Comparison of ENCODE assay signal across 17 cellular contexts in the genomic region with DNA sequence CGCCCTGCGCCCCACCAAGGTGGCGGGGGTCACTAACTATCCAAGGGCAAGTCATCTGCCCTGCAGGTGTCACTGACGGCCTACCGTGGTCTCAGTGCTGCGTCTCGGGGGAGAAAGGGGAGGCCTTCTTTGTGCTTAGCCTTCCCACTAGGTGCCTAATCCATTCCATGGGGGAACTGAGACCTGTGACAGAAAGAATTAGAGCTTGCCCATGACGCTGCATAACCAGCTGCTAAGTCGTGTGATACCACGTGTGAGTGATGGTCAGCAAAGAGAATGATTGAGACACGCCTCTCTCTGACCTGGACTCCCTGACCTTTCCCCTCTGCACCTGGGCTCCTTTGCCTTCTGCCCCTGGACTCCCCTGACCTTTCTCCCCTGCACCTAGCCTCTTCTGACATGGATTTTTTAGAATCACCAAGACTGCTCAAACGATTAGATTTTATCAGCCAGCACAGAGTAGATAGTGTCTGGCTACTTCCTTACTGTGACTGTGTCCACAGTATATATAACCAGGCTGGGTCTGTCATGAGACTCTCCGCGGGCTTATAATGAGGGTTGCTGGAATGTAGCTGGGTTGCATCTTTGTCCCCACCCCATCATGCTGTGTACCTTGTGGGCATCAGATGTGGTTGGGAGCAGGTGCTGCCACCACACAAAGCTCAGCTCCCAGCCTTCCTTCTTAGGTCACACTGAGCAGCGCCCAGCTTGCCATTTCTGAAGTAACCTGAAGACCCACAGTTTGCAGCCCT.
DNase-seq lines count a peak whose midpoint lies in the region; ATAC-seq, FAIRE-seq and TF ChIP-seq lines count a peak whose summit lies in the region.
"Had no signal": no experiment of that assay in that cellular context is flagged by ENCODE, and none has a peak within 500 bp of the region (broad histone marks: within the 10 kb centered on the region; RNA-seq: fewer than 3 reads in every experiment).

No MANE protein-coding gene starts in this region.

- H3K36me3 Mint-ChIP-seq in Caco-2 (ENCODE audit: insufficient read depth, unreplicated experiment): peaks cover 29% of the 10 kb centered on the region
- H3K36me3 Mint-ChIP-seq in brain: peaks cover 41% of the 10 kb centered on the region
- peaks cover 30% of the 10 kb centered on the region for H3K36me3 Mint-ChIP-seq in nephron progenitor cell (ENCODE audit: low read depth)

- H3K79me2 ChIP-seq in KMS-11 (ENCODE audit: insufficient read depth, low read depth): no peaks in the 10 kb centered on the region

- no peak for ATAC-seq in pancreas
- no peak for ATAC-seq in GM18867 (IDR thresholded peaks at IDR 0.05; ENCODE audit: unreplicated experiment)
- ATAC-seq: heart left ventricle had no signal

- peaks cover 10% of the 10 kb centered on the region for H3K4me1 ChIP-seq in Caco-2
- H3K4me1 ChIP-seq in KMS-11 (ENCODE audit: low read depth, poor library complexity, severe bottlenecking): peaks cover 65% of the 10 kb centered on the region
- H3K4me1 ChIP-seq in pancreas: peaks cover 0 to 12% (median 10%) of the 10 kb centered on the region in 3 donors
- H3K4me1 ChIP-seq: BLaER1, HAP-1 had no signal

- H3K27me3 Mint-ChIP-seq in Caco-2 (ENCODE audit: insufficient read depth, unreplicated experiment) (no peaks in the 10 kb centered on the region), brain (no peaks in the 10 kb centered on the region), nephron progenitor cell (ENCODE audit: low read depth, poor library complexity) (peaks cover 3% of the 10 kb centered on the region)

- no peak overlapping the region for H3K4me3 ChIP-seq in Caco-2 (ENCODE audit: low read depth, low read length)
- no peak overlapping the region for H3K4me3 ChIP-seq in KMS-11 (IDR thresholded peaks at IDR 0.05; ENCODE audit: insufficient read depth, low read depth, low read length)
- no peak overlapping the region for H3K4me3 ChIP-seq in pancreas
- H3K4me3 ChIP-seq: BLaER1, HAP-1, heart left ventricle, PC-9 had no signal

- H3K4me3 Mint-ChIP-seq in Caco-2 (ENCODE audit: unreplicated experiment) (peak overlapping the region; percentile 20), brain (no peak overlapping the region), nephron progenitor cell (no peak overlapping the region)
- H3K4me3 Mint-ChIP-seq: mesothelial cell of epicardium had no signal

- H3K9ac ChIP-seq in KMS-11: no peak overlapping the region; the same call in 1 of the 2 replicates
- H3K9ac ChIP-seq: BLaER1 had no signal

- H3K9me3 Mint-ChIP-seq in Caco-2 (ENCODE audit: unreplicated experiment) (no peaks in the 10 kb centered on the region), brain (no peaks in the 10 kb centered on the region), nephron progenitor cell (no peaks in the 10 kb centered on the region)
- H3K9me3 Mint-ChIP-seq: mesothelial cell of epicardium had no signal

- no peaks in the 10 kb centered on the region for H3K9me3 ChIP-seq in Caco-2
- H3K9me3 ChIP-seq in pancreas: no peaks in the 10 kb centered on the region
- H3K9me3 ChIP-seq: BLaER1, HAP-1, heart left ventricle had no signal

- POLR2A ChIA-PET in Caco-2 (lab: Charles Lee): no interaction called here

- peak overlapping the region; percentile 19 for H3K4me2 ChIP-seq in KMS-11
- H3K4me2 ChIP-seq: BLaER1 had no signal

- H2AFZ ChIP-seq in KMS-11 (ENCODE audit: low read depth): no peak overlapping the region
- H2AFZ ChIP-seq: PC-9 had no signal

- H3K4me1 Mint-ChIP-seq in Caco-2 (ENCODE audit: low read depth, unreplicated experiment): peaks cover 12% of the 10 kb centered on the region
- H3K4me1 Mint-ChIP-seq in brain: peaks cover 50% of the 10 kb centered on the region
- peaks cover 49% of the 10 kb centered on the region for H3K4me1 Mint-ChIP-seq in nephron progenitor cell

- peaks cover 2% of the 10 kb centered on the region; the same call in 1 of the 2 replicates for H3K36me3 ChIP-seq in Caco-2 (ENCODE audit: control insufficient read depth, insufficient read depth, low read length)
- 0 out of 2 replicates have a peak, but pooled peaks cover 2% of the 10 kb centered on the region for H3K36me3 ChIP-seq in KMS-11 (ENCODE audit: insufficient read depth)
- peaks cover 0 to 15% (median 10%) of the 10 kb centered on the region in 3 donors for H3K36me3 ChIP-seq in pancreas

- FAIRE-seq in pancreas (lab: Jason Lieb, UNC): no peak
- FAIRE-seq: kidney had no signal

- H3K27ac ChIP-seq in KMS-11: peak overlapping the region; percentile 70
- no peak overlapping the region for H3K27ac ChIP-seq in pancreas
- H3K27ac ChIP-seq: BLaER1, heart left ventricle had no signal

- H3K27ac Mint-ChIP-seq in Caco-2 (ENCODE audit: unreplicated experiment) (peak overlapping the region; percentile 43), brain (peak overlapping the region in 4 of 5 experiments; percentile 53 to 66 (median 62)), nephron progenitor cell (peak overlapping the region; percentile 50)
- H3K27ac Mint-ChIP-seq: mesothelial cell of epicardium had no signal

- H4K20me1 ChIP-seq in KMS-11 (ENCODE audit: insufficient read depth): no peaks in the 10 kb centered on the region

- intact Hi-C loops in Caco-2 (cut with micrococcal nuclease; ENCODE audit: unreplicated experiment): loop anchor here (5.0 to 10.0 kb wide), 2 partner anchors 55 to 408 kb away; partner anchors contain the start of gene ARID1B
- intact Hi-C loops in pancreas (cut with DNase I): loop anchor here in 2 of 3 donors (5.0 to 10.0 kb wide), 2 partner anchors 148 to 150 kb away; no protein-coding TSS in a partner anchor

- no TSS peak for BruUV-seq in Caco-2 (replicated peaks; lab: Mats Ljungman, UMichigan)

- no peak for TF ChIP-seq CTCF in Caco-2 (IDR thresholded peaks at IDR 0.05; ENCODE audit: insufficient read depth in 1 of 2, low read depth in 1 of 2, low read length in 1 of 2, severe bottlenecking in 1 of 2, unreplicated experiment in 1 of 2)
- no peak for TF ChIP-seq CTCF in KMS-11 (conservative IDR thresholded peaks at IDR 0.05; ENCODE audit: low read depth, low read length)
- no peak for TF ChIP-seq CTCF in brain (conservative IDR thresholded peaks at IDR 0.05)
- TF ChIP-seq CTCF in nephron progenitor cell (IDR thresholded peaks at IDR 0.05): no peak
- TF ChIP-seq CTCF in pancreas (IDR thresholded peaks at IDR 0.05): no peak

- WGBS in pancreas, 2 donors: 81 to 82% methylated on average over 15 of the region's 15 CpGs

- CTCF ChIA-PET in Caco-2 (lab: Charles Lee): no interaction called here

- DNase-seq in Caco-2 (no peak), nephron progenitor cell (no peak), pancreas (no peak), SIG-M5 treated with dmso at 0.1 percent for 504 hours (lab: John Stamatoyannopoulos, UW; ENCODE audit: unreplicated experiment) (no peak)
- DNase-seq: activated effector memory CD4-positive, alpha-beta T cell treated with anti-CD3 and anti-CD28 coated beads, Interleukin-2, amount 50 U/mL, for 16 hours; heart left ventricle; kidney; NCI-H2081; NCI-H69; stimulated activated CD4-positive, alpha-beta T cell treated with anti-CD3 and anti-CD28 coated beads, Interleukin-4, amount 100 ng/mL, for 1 hour had no signal

- H3K27me3 ChIP-seq in Caco-2 (replicated peaks; ENCODE audit: control insufficient read depth, insufficient read depth, low read length) (no peaks in the 10 kb centered on the region), KMS-11 (ENCODE audit: insufficient read depth, low read depth) (no peaks in the 10 kb centered on the region), pancreas (no peaks in the 10 kb centered on the region)
- H3K27me3 ChIP-seq: BLaER1, heart left ventricle had no signal
